In the genomic region with DNA sequence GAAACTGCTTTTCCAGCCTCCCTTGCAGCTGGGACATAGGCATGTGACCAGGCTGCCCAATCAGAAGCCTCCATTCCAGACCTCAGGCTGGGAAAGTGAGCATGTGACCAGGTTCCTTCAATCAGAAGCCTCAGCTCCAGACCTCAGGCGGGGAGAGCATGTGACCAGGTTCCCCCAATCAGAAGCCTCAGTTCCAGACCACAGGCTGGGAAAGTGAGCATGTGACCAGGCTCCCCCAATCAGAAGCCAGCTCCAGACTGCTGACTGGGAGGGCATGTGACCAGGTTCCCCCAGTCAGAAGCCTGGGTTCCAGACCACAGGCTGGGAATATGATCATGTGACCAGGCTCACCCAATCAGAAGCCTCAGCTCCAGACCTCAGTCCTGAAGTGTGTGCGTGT, we compare ENCODE assay signal across 1 cellular context.
TF ChIP-seq lines count a peak whose summit lies in the region.

No MANE protein-coding gene starts in this region.

TF ChIP-seq in A549, 52 proteins besides CTCF, POLR2A, EP300 and RAD21:
- TF ChIP-seq USF2 (IDR thresholded peaks at IDR 0.05) = peak; percentile 97
- TF ChIP-seq HOXB13 (CRISPR knock-in tag; IDR thresholded peaks at IDR 0.05; ENCODE audit: low read depth) = no peak
